ENCODE assay signal across 8 cellular contexts in the genomic region with DNA sequence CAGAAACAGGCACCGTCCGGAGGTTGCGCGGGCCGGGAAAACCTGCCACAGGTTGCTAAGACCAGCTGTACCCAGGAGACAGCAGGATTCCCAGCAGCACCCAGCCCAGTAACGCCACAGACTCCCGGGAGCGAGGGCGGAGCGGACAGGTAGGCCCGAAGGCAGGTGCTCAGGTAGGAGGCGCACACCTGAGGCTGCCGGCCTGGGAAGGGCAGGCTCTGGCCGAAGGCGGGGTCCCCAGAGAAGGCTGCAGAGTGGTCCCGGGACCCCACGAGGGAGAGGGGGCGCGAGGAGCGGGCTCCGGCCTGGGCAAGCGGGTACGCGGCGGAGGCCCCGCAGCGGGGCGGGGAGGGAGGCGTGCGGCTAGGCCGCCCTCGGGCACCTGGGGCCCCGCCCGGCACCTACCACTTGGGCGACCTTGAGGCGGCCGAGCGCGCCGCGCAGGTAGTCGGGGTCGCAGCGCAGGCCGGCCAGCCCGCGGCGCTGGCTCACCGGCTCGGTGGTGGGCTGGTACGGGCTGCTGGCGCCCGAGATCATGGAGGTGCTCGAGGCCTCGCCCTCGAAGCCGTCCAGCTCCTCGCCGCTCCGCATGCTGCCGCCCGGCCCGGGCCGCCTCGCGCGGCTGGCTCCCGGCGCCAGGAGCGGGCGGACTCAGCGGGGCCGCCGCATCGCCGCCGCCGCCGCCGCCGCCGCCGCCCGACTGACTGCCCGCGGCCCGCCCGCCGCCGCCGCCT. TPM values are rescaled to one million over a fixed set of nuclear protein-coding genes. Genes with fewer than 3 reads are reported as not detected.
DNase-seq lines count a peak whose midpoint lies in the region; ATAC-seq and TF ChIP-seq lines count a peak whose summit lies in the region.

No MANE protein-coding gene starts in this region.

- H3K36me3 ChIP-seq in urinary bladder (ENCODE audit: insufficient read depth) = no peaks in the 10 kb centered on the region

- no peak overlapping the region for H3K27ac ChIP-seq in urinary bladder (ENCODE audit: low read depth)

- H3K4me3 ChIP-seq in AG09309 (ENCODE audit: control insufficient read depth, low read depth, low read length) (peak overlapping the region; percentile 74), urinary bladder (ENCODE audit: low read depth, low read length) (peak overlapping the region; percentile 67)

- peak; percentile 46 for ATAC-seq in GM19035 (IDR thresholded peaks at IDR 0.05; ENCODE audit: unreplicated experiment)
- ATAC-seq in HG03280 (IDR thresholded peaks at IDR 0.05; ENCODE audit: unreplicated experiment) = peak; percentile 53

- WGBS in urinary bladder = 2% methylated on average over 91 of the region's 91 CpGs

- peaks cover 3% of the 10 kb centered on the region for H3K4me1 ChIP-seq in urinary bladder (ENCODE audit: insufficient read depth)

- TF ChIP-seq CTCF in AG09309 (IDR thresholded peaks at IDR 0.05; ENCODE audit: control insufficient read depth, insufficient read depth, low read depth, low read length, missing control alignments) = no peak

- DNase-seq in AG09309 (ENCODE audit: low read depth) = no peak
- DNase-seq in SW480 (ENCODE audit: low spot score) = peak; percentile 65
- DNase-seq in effector CD4-positive, alpha-beta T cell = peak; percentile 8
- DNase-seq in mucosa of gallbladder (ENCODE audit: low spot score) = peak; percentile 45
- DNase-seq in NK-92 treated with Interleukin-12 subunit alpha and Interleukin-12 subunit beta, amount 100 ng/mL, for 24 hours (lab: John Stamatoyannopoulos, UW) = no peak

RNA-seq across cellular contexts. Expression of a gene that starts 0.4 kb away (rescaled TPM):
- 67.9 TPM for total RNA-seq in mucosa of gallbladder
- total RNA-seq in urinary bladder = 17.8 TPM
- polyA plus RNA-seq in urinary bladder = 8.9 TPM

RNA-seq across cellular contexts. Expression of a gene that starts 55.3 kb away (rescaled TPM):
- total RNA-seq in mucosa of gallbladder (151 TPM), urinary bladder (153 TPM)
- 74.6 TPM for polyA plus RNA-seq in urinary bladder

Comparison
In these comparisons a context has a peak if more than half of its experiments do, and no peak if none do; other contexts are left out.
1. DNase-seq: peak in SW480 (single experiment), effector CD4-positive, alpha-beta T cell (single experiment) and mucosa of gallbladder (single experiment); none in AG09309 (single experiment) and NK-92 treated with Interleukin-12 subunit alpha and Interleukin-12 subunit beta, amount 100 ng/mL, for 24 hours (single experiment).